In genomic region chr3:8822141-8822540, GRCh38 we compare ENCODE assay signal across 22 cellular contexts. TPM values are rescaled to one million over a fixed set of nuclear protein-coding genes. Genes with fewer than 3 reads are reported as not detected.
DNase-seq lines count a peak whose midpoint lies in the region; ATAC-seq, FAIRE-seq and TF ChIP-seq lines count a peak whose summit lies in the region.
"Had no signal": no experiment of that assay in that cellular context is flagged by ENCODE, and none has a peak within 500 bp of the region (broad histone marks: within the 10 kb centered on the region; RNA-seq: fewer than 3 reads in every experiment).

No MANE protein-coding gene starts in this region.

- H3K4me3 ChIP-seq in HepG2 (replicated peaks in 1 of 3; ENCODE audit: insufficient read depth in 1 of 3, low read depth in 2 of 3, low read length in 3 of 3) (no peak overlapping the region), right lobe of liver (no peak overlapping the region), fibroblast of villous mesenchyme (ENCODE audit: low read depth, low read length) (no peak overlapping the region)
- H3K4me3 ChIP-seq: esophagus squamous epithelium, pancreas, transverse colon had no signal

- no peaks in the 10 kb centered on the region for H3K27me3 Mint-ChIP-seq in activated CD8-positive, alpha-beta memory T cell treated with anti-CD3 and anti-CD28 coated beads, Interleukin-2, amount 10 ng/mL, durations not matched to agents 7 days and 5 days
- H3K27me3 Mint-ChIP-seq: stimulated activated memory B cell treated with anti-CD40 and anti-IgM and Interleukin-4, amounts not matched to agents 10 μg/mL and 1 μg/mL and 100 μg/mL, for 72 hours had no signal

- in situ Hi-C loops in HepG2 (cut with HindIII; ENCODE audit: extremely low pct_ligation_motif_present, low pct_unique_long_range_greater_than_20kb): no loop called here

- H3K27me3 ChIP-seq in HepG2 (ENCODE audit: control insufficient read depth in 1 of 2, insufficient read depth in 2 of 2, low read length in 2 of 2): no peaks in the 10 kb centered on the region
- H3K27me3 ChIP-seq in right lobe of liver: no peaks in the 10 kb centered on the region
- H3K27me3 ChIP-seq: esophagus squamous epithelium, pancreas, transverse colon had no signal

- DNase-seq in HepG2 (ENCODE audit: low spot score) (no peak), right lobe of liver (no peak), amniotic epithelial cell (ENCODE audit: low read depth) (peak; percentile 80), fibroblast of villous mesenchyme (ENCODE audit: low read depth) (peak; percentile 77), SHP77 (lab: John Stamatoyannopoulos, UW) (no peak), ecto neural progenitor cell (ENCODE audit: low spot score) (no peak)
- DNase-seq in activated T-cell treated with anti-CD3 and anti-CD28 coated beads, Interleukin-2, amount 50 U/mL, for 1 hour: no peak
- no peak for DNase-seq in activated CD8-positive, alpha-beta memory T cell treated with anti-CD3 and anti-CD28 coated beads, Interleukin-2, amount 10 ng/mL, durations not matched to agents 7 days and 5 days
- DNase-seq: activated CD4-positive, CD25-positive, alpha-beta regulatory T cell treated with anti-CD3 and anti-CD28 coated beads, Interleukin-2, amount 50 U/mL, for 72 hours; activated gamma-delta T cell treated with Interleukin-2 at 50 U/mL for 16 hours; anterior cingulate cortex; CD8-positive, alpha-beta T cell; dermis blood vessel endothelial cell; esophagus squamous epithelium; NCI-H1105 treated with DMSO at 0.1 percent for 48 hours; pancreas; Right ventricle myocardium superior; T-helper 2 cell; transverse colon had no signal

- TF ChIP-seq POLR2A in HepG2 (IDR thresholded peaks at IDR 0.05; ENCODE audit: insufficient read depth in 1 of 2, low read depth in 2 of 2, low read length in 2 of 2): no peak
- no peak for TF ChIP-seq POLR2A in right lobe of liver (IDR thresholded peaks at IDR 0.05)

- intact Hi-C loops in HepG2 (cut with micrococcal nuclease; ENCODE audit: unreplicated experiment): no loop called here
- intact Hi-C loops in right lobe of liver (cut with DNase I): no loop called here

- H3K4me2 ChIP-seq in HepG2 (ENCODE audit: low read depth, low read length): no peak overlapping the region
- H3K4me2 ChIP-seq: KMS-11 had no signal

- CTCF ChIA-PET in HepG2 (lab: Yijun Ruan, JAX; ENCODE audit: low intra/inter-chr PET ratio, low total read pairs): no interaction called here
- CTCF ChIA-PET in activated CD8-positive, alpha-beta memory T cell treated with anti-CD3 and anti-CD28 coated beads, Interleukin-2, amount 10 ng/mL, durations not matched to agents 7 days and 5 days (lab: Charles Lee): no interaction called here

- H3K9me3 ChIP-seq in HepG2 (ENCODE audit: low read length) (peaks cover 17% of the 10 kb centered on the region; the same call in 1 of the 2 replicates), right lobe of liver (peaks cover 0 to 3% (median 0%) of the 10 kb centered on the region in 4 donors)
- H3K9me3 ChIP-seq: pancreas had no signal

- no peaks in the 10 kb centered on the region for H4K20me1 ChIP-seq in HepG2 (ENCODE audit: insufficient read depth, low read length)

- no peak for TF ChIP-seq CTCF in HepG2 (CRISPR knock-in tag; IDR thresholded peaks at IDR 0.05)
- TF ChIP-seq CTCF in right lobe of liver (IDR thresholded peaks at IDR 0.05): no peak
- TF ChIP-seq CTCF in fibroblast of villous mesenchyme (IDR thresholded peaks at IDR 0.05; ENCODE audit: insufficient read depth, low read depth, low read length): no peak

- H3K4me1 Mint-ChIP-seq in activated CD8-positive, alpha-beta memory T cell treated with anti-CD3 and anti-CD28 coated beads, Interleukin-2, amount 10 ng/mL, durations not matched to agents 7 days and 5 days: no peaks in the 10 kb centered on the region
- H3K4me1 Mint-ChIP-seq: stimulated activated memory B cell treated with anti-CD40 and anti-IgM and Interleukin-4, amounts not matched to agents 10 μg/mL and 1 μg/mL and 100 μg/mL, for 72 hours had no signal

- H3K4me1 ChIP-seq in HepG2 (ENCODE audit: insufficient read depth, low read length): 0 out of 2 replicates have a peak, but pooled peaks cover 7% of the 10 kb centered on the region
- H3K4me1 ChIP-seq in right lobe of liver: no peaks in the 10 kb centered on the region
- H3K4me1 ChIP-seq: esophagus squamous epithelium, pancreas, transverse colon had no signal

- POLR2A ChIA-PET in HepG2 (lab: Yijun Ruan, JAX): no interaction called here

- no peak for TF ChIP-seq EP300 in HepG2 (IDR thresholded peaks at IDR 0.05; ENCODE audit: low read depth in 2 of 2, low read length in 2 of 2)
- TF ChIP-seq EP300 in HepG2 (CRISPR knock-in tag; IDR thresholded peaks at IDR 0.05; ENCODE audit: borderline replicate concordance): no peak

- no peak overlapping the region for H3K4me3 Mint-ChIP-seq in activated CD8-positive, alpha-beta memory T cell treated with anti-CD3 and anti-CD28 coated beads, Interleukin-2, amount 10 ng/mL, durations not matched to agents 7 days and 5 days
- H3K4me3 Mint-ChIP-seq: CD8-positive, alpha-beta T cell; stimulated activated memory B cell treated with anti-CD40 and anti-IgM and Interleukin-4, amounts not matched to agents 10 μg/mL and 1 μg/mL and 100 μg/mL, for 72 hours had no signal

- FAIRE-seq in HepG2 (lab: Jason Lieb, UNC): no peak
- FAIRE-seq: A204.1, pancreas had no signal

- H3K9me3 Mint-ChIP-seq in activated CD8-positive, alpha-beta memory T cell treated with anti-CD3 and anti-CD28 coated beads, Interleukin-2, amount 10 ng/mL, durations not matched to agents 7 days and 5 days (ENCODE audit: low read depth): peaks cover 12% of the 10 kb centered on the region

- H3K36me3 ChIP-seq in HepG2 (replicated peaks in 1 of 2; ENCODE audit: control insufficient read depth in 1 of 2, insufficient read depth in 2 of 2, low read length in 2 of 2): no peaks in the 10 kb centered on the region
- no peaks in the 10 kb centered on the region for H3K36me3 ChIP-seq in right lobe of liver
- H3K36me3 ChIP-seq: esophagus squamous epithelium, pancreas, transverse colon had no signal

- BruUV-seq in HepG2 (replicated peaks; lab: Mats Ljungman, UMichigan): no TSS peak

- H3K27ac ChIP-seq in HepG2 (ENCODE audit: extremely low read length, insufficient read depth, low read length): no peak overlapping the region
- H3K27ac ChIP-seq in right lobe of liver: no peak overlapping the region
- H3K27ac ChIP-seq: esophagus squamous epithelium, KMS-11, pancreas, transverse colon had no signal

- no peak overlapping the region for H2AFZ ChIP-seq in HepG2 (ENCODE audit: low read length)

- no peaks in the 10 kb centered on the region for H3K36me3 Mint-ChIP-seq in activated CD8-positive, alpha-beta memory T cell treated with anti-CD3 and anti-CD28 coated beads, Interleukin-2, amount 10 ng/mL, durations not matched to agents 7 days and 5 days
- H3K36me3 Mint-ChIP-seq: CD8-positive, alpha-beta T cell had no signal

- no peaks in the 10 kb centered on the region for H3K79me2 ChIP-seq in HepG2 (ENCODE audit: insufficient read depth, low read length)

- H3K27ac Mint-ChIP-seq in activated CD8-positive, alpha-beta memory T cell treated with anti-CD3 and anti-CD28 coated beads, Interleukin-2, amount 10 ng/mL, durations not matched to agents 7 days and 5 days: no peak overlapping the region
- H3K27ac Mint-ChIP-seq: CD8-positive, alpha-beta T cell; stimulated activated memory B cell treated with anti-CD40 and anti-IgM and Interleukin-4, amounts not matched to agents 10 μg/mL and 1 μg/mL and 100 μg/mL, for 72 hours had no signal

- no peak for ATAC-seq in HepG2
- ATAC-seq in right lobe of liver: no peak
- ATAC-seq in activated CD8-positive, alpha-beta memory T cell treated with anti-CD3 and anti-CD28 coated beads, Interleukin-2, amount 10 ng/mL, durations not matched to agents 7 days and 5 days: no peak
- ATAC-seq: CD8-positive, alpha-beta T cell; pancreas; stimulated activated memory B cell treated with anti-CD40 and anti-IgM and Interleukin-4, amounts not matched to agents 10 μg/mL and 1 μg/mL and 100 μg/mL, for 72 hours had no signal

- no peak for TF ChIP-seq RAD21 in HepG2 (CRISPR knock-in tag; IDR thresholded peaks at IDR 0.05)

- 91% methylated on average over 2 of the region's 2 CpGs for WGBS in HepG2 (ENCODE audit: low lambda C conversion rate)
- WGBS in right lobe of liver (ENCODE audit: insufficient coverage, low coverage, low lambda C conversion rate, missing lambda C conversion rate): 90% methylated on average over 2 of the region's 2 CpGs

- H3K9ac ChIP-seq in HepG2 (ENCODE audit: insufficient read depth, low read depth, low read length): no peak overlapping the region
- H3K9ac ChIP-seq: KMS-11 had no signal

TF ChIP-seq in HepG2, 621 proteins besides CTCF, POLR2A, EP300 and RAD21 (continues in another document):
- TF ChIP-seq TBX3 (IDR thresholded peaks at IDR 0.05; ENCODE audit: borderline replicate concordance) (no peak), ELF3 (CRISPR knock-in tag; IDR thresholded peaks at IDR 0.05) (no peak)

RNA-seq across cellular contexts. Expression of gene OXTR, which starts 52.7 kb away (rescaled TPM):
- total RNA-seq in HepG2 (2016; rRNA removed; fragmentation: Illumina TruSeq; extraction: Trizol): 0.88 and 0.95 TPM in 2 replicates
- total RNA-seq in HepG2 (2016; cell fraction: cytosol; rRNA removed; fragmentation: Illumina TruSeq; extraction: Trizol; ENCODE audit: low read depth): 0.10 and 0.44 TPM in 2 replicates
- 0.68 and 0.95 TPM in 2 replicates for total RNA-seq in HepG2 (2016; cell fraction: insoluble cytoplasmic fraction; rRNA removed; fragmentation: Illumina TruSeq; extraction: Trizol)
- total RNA-seq in HepG2 (2016; cell fraction: membrane; rRNA removed; fragmentation: Illumina TruSeq; extraction: Trizol): 0.38 and 0.49 TPM in 2 replicates
- total RNA-seq in HepG2 (2016; cell fraction: nucleus; rRNA removed; fragmentation: Illumina TruSeq; extraction: Trizol): 1.8 and 2.1 TPM in 2 replicates
- 0.36 and 0.39 TPM in 2 replicates for polyA plus RNA-seq in HepG2 (2011; rRNA removed)
- 0.17 and 0.19 TPM in 2 replicates for polyA plus RNA-seq in HepG2 (2011; cell fraction: cytosol; rRNA removed)
- 1.0 and 1.2 TPM in 2 replicates for polyA plus RNA-seq in HepG2 (2011; cell fraction: nucleus; rRNA removed)
- 0.24 and 0.37 TPM in 2 replicates for polyA plus RNA-seq in HepG2 (2012)
- 0.07 and 0.12 TPM in 2 replicates for polyA plus RNA-seq in HepG2 (2016; cell fraction: cytosol; fragmentation: Illumina TruSeq; extraction: Trizol; ENCODE audit: low read depth)
- polyA plus RNA-seq in HepG2 (2016; cell fraction: insoluble cytoplasmic fraction; fragmentation: Illumina TruSeq; extraction: Trizol; ENCODE audit: low read depth): 0.88 and 1.1 TPM in 2 replicates
- polyA plus RNA-seq in HepG2 (2016; cell fraction: membrane; fragmentation: Illumina TruSeq; extraction: Trizol; ENCODE audit: low read depth): 0.18 and 0.26 TPM in 2 replicates
- polyA plus RNA-seq in HepG2 (2016; cell fraction: nucleus; fragmentation: Illumina TruSeq; extraction: Trizol; ENCODE audit: insufficient read depth, low read depth): 3.6 and 4.1 TPM in 2 replicates
- polyA minus RNA-seq in HepG2 (2011; rRNA and poly(A)+ RNA removed; ENCODE audit: low replicate concordance): 1.1 and 3.6 TPM in 2 replicates
- polyA minus RNA-seq in HepG2 (2011; cell fraction: cytosol; rRNA and poly(A)+ RNA removed): 0.09 and 0.40 TPM in 2 replicates
- 0.37 and 1.0 TPM in 2 replicates for polyA minus RNA-seq in HepG2 (2011; cell fraction: nucleus; rRNA and poly(A)+ RNA removed)
- total RNA-seq in right lobe of liver: under 1 TPM; 0.04 to 0.31 (median 0.20) TPM
- 75.4 and 310 TPM in 2 replicates for total RNA-seq in fibroblast of villous mesenchyme
- 1 to 10 TPM; 1.3 to 1.4 TPM for total RNA-seq in activated CD8-positive, alpha-beta memory T cell treated with anti-CD3 and anti-CD28 coated beads, Interleukin-2, amount 10 ng/mL, durations not matched to agents 7 days and 5 days

Comparison
In these comparisons a context has a peak if more than half of its experiments do, and no peak if none do; other contexts are left out.
1. DNase-seq: peak in amniotic epithelial cell (single experiment) and fibroblast of villous mesenchyme (single experiment); none in HepG2 (single experiment), right lobe of liver (0 of 3), activated T-cell treated with anti-CD3 and anti-CD28 coated beads, Interleukin-2, amount 50 U/mL, for 1 hour (single experiment), activated CD8-positive, alpha-beta memory T cell treated with anti-CD3 and anti-CD28 coated beads, Interleukin-2, amount 10 ng/mL, durations not matched to agents 7 days and 5 days (single experiment), SHP77 (0 of 2) and ecto neural progenitor cell (single experiment).
2. RNA of gene OXTR, which starts 52.7 kb away (total RNA-seq): 75.4 to 310 TPM in fibroblast of villous mesenchyme; 1.3 to 1.4 TPM in activated CD8-positive, alpha-beta memory T cell treated with anti-CD3 and anti-CD28 coated beads, Interleukin-2, amount 10 ng/mL, durations not matched to agents 7 days and 5 days, 0.10 to 2.1 TPM in HepG2 and 0.04 to 0.31 TPM in right lobe of liver; every median in the first group is over 10 times any median in the second.